ENCODE assay signal across 14 cellular contexts in the genomic region with DNA sequence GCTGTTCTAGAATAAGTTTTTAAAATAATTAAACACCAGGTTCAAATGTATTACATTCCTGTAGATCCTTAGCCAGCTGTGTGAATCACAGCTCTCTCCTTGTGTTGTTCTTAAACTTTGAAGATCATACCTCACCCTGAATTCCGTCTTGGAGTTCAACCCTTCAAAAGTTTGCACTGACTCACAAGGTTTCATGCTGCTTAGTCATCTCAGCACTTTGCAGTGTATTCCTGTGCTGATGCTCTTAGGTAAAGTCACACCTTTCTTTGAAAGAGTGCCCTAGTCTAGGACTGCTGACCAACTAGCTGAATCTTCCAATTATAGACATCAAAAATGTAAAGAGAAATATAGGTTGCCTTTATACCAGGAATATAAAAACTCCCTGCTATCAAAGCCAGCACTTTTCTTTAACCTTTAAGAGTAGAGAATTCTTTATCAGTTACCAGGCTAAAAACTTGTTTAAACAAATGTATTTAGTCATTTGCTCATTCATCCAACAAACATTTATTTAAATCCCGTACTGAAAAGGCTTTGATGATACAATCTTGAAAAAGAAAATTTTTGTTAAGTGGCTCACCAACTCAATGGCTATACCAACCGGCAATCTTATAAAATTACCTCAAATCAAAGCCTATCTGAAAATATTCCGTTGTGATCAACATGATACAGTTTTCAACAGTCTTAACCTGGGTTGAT.
DNase-seq lines count a peak whose midpoint lies in the region; ATAC-seq and TF ChIP-seq lines count a peak whose summit lies in the region.
"Had no signal": no experiment of that assay in that cellular context is flagged by ENCODE, and none has a peak within 500 bp of the region (broad histone marks: within the 10 kb centered on the region; RNA-seq: fewer than 3 reads in every experiment).

No MANE protein-coding gene starts in this region.

- H3K36me3 Mint-ChIP-seq in activated CD4-positive, alpha-beta T cell treated with anti-CD3 and anti-CD28 coated beads for 36 hours (ENCODE audit: low read depth): peaks cover 11% of the 10 kb centered on the region
- peaks cover 20% of the 10 kb centered on the region for H3K36me3 Mint-ChIP-seq in GM23338 (ENCODE audit: low read depth)

- no peak overlapping the region for H3K4me3 Mint-ChIP-seq in activated CD4-positive, alpha-beta T cell treated with anti-CD3 and anti-CD28 coated beads for 36 hours
- H3K4me3 Mint-ChIP-seq in GM23338: no peak overlapping the region
- H3K4me3 Mint-ChIP-seq: B cell, endodermal cell had no signal

- no peak for TF ChIP-seq POLR2A in prostate gland (IDR thresholded peaks at IDR 0.05)

- H3K36me3 ChIP-seq in upper lobe of right lung: peaks cover 8% of the 10 kb centered on the region
- no peaks in the 10 kb centered on the region for H3K36me3 ChIP-seq in prostate gland
- H3K36me3 ChIP-seq in GM23338 (ENCODE audit: insufficient read depth): no peaks in the 10 kb centered on the region

- no peaks in the 10 kb centered on the region for H3K27me3 Mint-ChIP-seq in activated CD4-positive, alpha-beta T cell treated with anti-CD3 and anti-CD28 coated beads for 36 hours
- H3K27me3 Mint-ChIP-seq in GM23338 (ENCODE audit: insufficient read depth, low read depth, poor library complexity): no peaks in the 10 kb centered on the region
- H3K27me3 Mint-ChIP-seq: B cell had no signal

- POLR2A ChIA-PET in activated CD4-positive, alpha-beta T cell treated with anti-CD3 and anti-CD28 coated beads for 36 hours (lab: Charles Lee): no interaction called here

- no peaks in the 10 kb centered on the region for H3K9me2 ChIP-seq in GM23338 (ENCODE audit: insufficient read depth)

- no peak for DNase-seq in activated CD4-positive, alpha-beta T cell treated with anti-CD3 and anti-CD28 coated beads for 36 hours
- no peak for DNase-seq in activated CD4-positive, alpha-beta T cell treated with anti-CD3 and anti-CD28 coated beads for 48 hours
- DNase-seq in SW 1271 (lab: John Stamatoyannopoulos, UW) (peak; percentile 31 to 32), glomerular visceral epithelial cell (ENCODE audit: extremely low spot score) (peak; percentile 77), upper lobe of right lung (no peak), prostate gland (ENCODE audit: low spot score) (no peak), GM23338 (ENCODE audit: low spot score) (no peak)
- DNase-seq: activated gamma-delta T cell, endodermal cell, NCI-H1105, retina, WERI-Rb-1 had no signal

- H3K4me2 ChIP-seq in GM23338: no peak overlapping the region

- no peak overlapping the region for H2AFZ ChIP-seq in GM23338

- intact Hi-C loops in activated CD4-positive, alpha-beta T cell treated with anti-CD3 and anti-CD28 coated beads for 36 hours (cut with DNase I, micrococcal nuclease): no loop called here
- intact Hi-C loops in upper lobe of right lung (cut with DNase I): no loop called here
- intact Hi-C loops in prostate gland (cut with DNase I): no loop called here

- CTCF ChIA-PET in activated CD4-positive, alpha-beta T cell treated with anti-CD3 and anti-CD28 coated beads for 36 hours (lab: Charles Lee): interaction anchor here (0.6 kb wide), 1 partner anchor 1248 kb away, joined by 4 read pairs; no protein-coding TSS in a partner anchor

- no peak overlapping the region for H3K27ac Mint-ChIP-seq in activated CD4-positive, alpha-beta T cell treated with anti-CD3 and anti-CD28 coated beads for 36 hours
- no peak overlapping the region for H3K27ac Mint-ChIP-seq in GM23338
- H3K27ac Mint-ChIP-seq: B cell, endodermal cell had no signal

- H3K27me3 ChIP-seq in upper lobe of right lung: no peaks in the 10 kb centered on the region
- H3K27me3 ChIP-seq in prostate gland (replicated peaks; ENCODE audit: insufficient read depth): no peaks in the 10 kb centered on the region
- H3K27me3 ChIP-seq in GM23338 (ENCODE audit: insufficient read depth): no peaks in the 10 kb centered on the region

- H3K27ac ChIP-seq in upper lobe of right lung (no peak overlapping the region), prostate gland (no peak overlapping the region), GM23338 (ENCODE audit: low read depth) (no peak overlapping the region)
- H3K27ac ChIP-seq: WERI-Rb-1 had no signal

- H3K79me2 ChIP-seq in GM23338 (replicated peaks; ENCODE audit: insufficient read depth): no peaks in the 10 kb centered on the region

- WGBS in prostate gland: 45% methylated on average over 4 of the region's 4 CpGs

- no peaks in the 10 kb centered on the region for H3F3A ChIP-seq in GM23338 (replicated peaks; ENCODE audit: low read depth)

- H3K9me3 ChIP-seq in upper lobe of right lung: no peaks in the 10 kb centered on the region
- no peaks in the 10 kb centered on the region for H3K9me3 ChIP-seq in prostate gland

- H3K4me1 ChIP-seq in upper lobe of right lung (no peaks in the 10 kb centered on the region), prostate gland (replicated peaks) (no peaks in the 10 kb centered on the region), GM23338 (ENCODE audit: insufficient read depth) (no peaks in the 10 kb centered on the region)

- H3K4me1 Mint-ChIP-seq in activated CD4-positive, alpha-beta T cell treated with anti-CD3 and anti-CD28 coated beads for 36 hours: peaks cover 9% of the 10 kb centered on the region
- H3K4me1 Mint-ChIP-seq in GM23338: no peaks in the 10 kb centered on the region
- H3K4me1 Mint-ChIP-seq: endodermal cell had no signal

- no peaks in the 10 kb centered on the region for H3K9me3 Mint-ChIP-seq in activated CD4-positive, alpha-beta T cell treated with anti-CD3 and anti-CD28 coated beads for 36 hours (ENCODE audit: low read depth)
- H3K9me3 Mint-ChIP-seq in GM23338: peaks cover 19% of the 10 kb centered on the region; the same call in 2 of the 3 replicates

- peak; percentile 72 for ATAC-seq in activated CD4-positive, alpha-beta T cell treated with anti-CD3 and anti-CD28 coated beads for 36 hours
- ATAC-seq in upper lobe of right lung (peak; percentile 95), GM19455 (IDR thresholded peaks at IDR 0.05; ENCODE audit: unreplicated experiment) (no peak), GM23338 (no peak)

- no peaks in the 10 kb centered on the region for H4K20me1 ChIP-seq in GM23338 (replicated peaks; ENCODE audit: insufficient read depth)

- no peak for TF ChIP-seq CTCF in upper lobe of right lung (IDR thresholded peaks at IDR 0.05)
- no peak for TF ChIP-seq CTCF in prostate gland (IDR thresholded peaks at IDR 0.05)
- no peak for TF ChIP-seq CTCF in GM23338 (conservative IDR thresholded peaks at IDR 0.05; ENCODE audit: low read depth in 2 of 2)

- H3K4me3 ChIP-seq in upper lobe of right lung: no peak overlapping the region
- H3K4me3 ChIP-seq in prostate gland: no peak overlapping the region
- no peak overlapping the region for H3K4me3 ChIP-seq in GM23338

TF ChIP-seq in GM23338, 12 proteins besides CTCF, POLR2A, EP300 and RAD21:
- TF ChIP-seq ETS1 (IDR thresholded peaks at IDR 0.05) (no peak), ZNF114 (CRISPR knock-in tag; IDR thresholded peaks at IDR 0.05) (no peak)

Comparison
In these comparisons a context has a peak if more than half of its experiments do, and no peak if none do; other contexts are left out.
1. ATAC-seq: peak in activated CD4-positive, alpha-beta T cell treated with anti-CD3 and anti-CD28 coated beads for 36 hours (single experiment) and upper lobe of right lung (single experiment); none in GM19455 (single experiment) and GM23338 (single experiment).
2. DNase-seq: peak in SW 1271 (2 of 2) and glomerular visceral epithelial cell (single experiment); none in activated CD4-positive, alpha-beta T cell treated with anti-CD3 and anti-CD28 coated beads for 36 hours (single experiment), activated CD4-positive, alpha-beta T cell treated with anti-CD3 and anti-CD28 coated beads for 48 hours (single experiment), upper lobe of right lung (single experiment), prostate gland (single experiment) and GM23338 (single experiment).